1 cellular context compared by ENCODE assay signal in genomic region chr17:72119280-72119962, GRCh38.
TF ChIP-seq lines count a peak whose summit lies in the region.

No MANE protein-coding gene starts in this region.

TF ChIP-seq in HepG2, 621 proteins besides CTCF, POLR2A, EP300 and RAD21 (continued from another document and continues in another):
- TF ChIP-seq THAP9 (CRISPR knock-in tag; IDR thresholded peaks at IDR 0.05; ENCODE audit: borderline replicate concordance) = no peak
- TF ChIP-seq ZNF552 (CRISPR knock-in tag; IDR thresholded peaks at IDR 0.05; ENCODE audit: borderline replicate concordance) = no peak
- no peak for TF ChIP-seq PAWR (CRISPR knock-in tag; IDR thresholded peaks at IDR 0.05; ENCODE audit: borderline replicate concordance)
- no peak for TF ChIP-seq HDAC6 (IDR thresholded peaks at IDR 0.05; ENCODE audit: low read depth, low read length)
- TF ChIP-seq ZNF629 (CRISPR knock-in tag; conservative IDR thresholded peaks at IDR 0.05) = no peak
- no peak for TF ChIP-seq HHEX (CRISPR knock-in tag; IDR thresholded peaks at IDR 0.05)
- peak; percentile 48; the same call in 1 of the 2 replicates for TF ChIP-seq ZNF646 (CRISPR knock-in tag; IDR thresholded peaks at IDR 0.05)
- TF ChIP-seq TCF7 (IDR thresholded peaks at IDR 0.05; ENCODE audit: low read depth) = no peak
- no peak for TF ChIP-seq MXD4 (CRISPR knock-in tag; IDR thresholded peaks at IDR 0.05)
- no peak for TF ChIP-seq ZNF232 (CRISPR knock-in tag; IDR thresholded peaks at IDR 0.05; ENCODE audit: borderline replicate concordance)
- TF ChIP-seq, protein P1, sequence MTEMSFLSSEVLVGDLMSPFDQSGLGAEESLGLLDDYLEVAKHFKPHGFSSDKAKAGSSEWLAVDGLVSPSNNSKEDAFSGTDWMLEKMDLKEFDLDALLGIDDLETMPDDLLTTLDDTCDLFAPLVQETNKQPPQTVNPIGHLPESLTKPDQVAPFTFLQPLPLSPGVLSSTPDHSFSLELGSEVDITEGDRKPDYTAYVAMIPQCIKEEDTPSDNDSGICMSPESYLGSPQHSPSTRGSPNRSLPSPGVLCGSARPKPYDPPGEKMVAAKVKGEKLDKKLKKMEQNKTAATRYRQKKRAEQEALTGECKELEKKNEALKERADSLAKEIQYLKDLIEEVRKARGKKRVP (CRISPR knock-in tag; IDR thresholded peaks at IDR 0.05) = no peak
- TF ChIP-seq ZNF138 (CRISPR knock-in tag; IDR thresholded peaks at IDR 0.05; ENCODE audit: low read depth) = no peak
- TF ChIP-seq CCDC6 (CRISPR knock-in tag; IDR thresholded peaks at IDR 0.05) = no peak
- TF ChIP-seq HDAC1 (CRISPR knock-in tag; IDR thresholded peaks at IDR 0.05) = no peak; the same call in 1 of the 2 replicates
- TF ChIP-seq GTF3A (CRISPR knock-in tag; conservative IDR thresholded peaks at IDR 0.05) = no peak
- TF ChIP-seq ZNF530 (CRISPR knock-in tag; IDR thresholded peaks at IDR 0.05; ENCODE audit: low read depth) = no peak
- TF ChIP-seq DRAP1 (CRISPR knock-in tag; IDR thresholded peaks at IDR 0.05) = no peak
- TF ChIP-seq RBM22 (optimal IDR thresholded peaks at IDR 0.05; ENCODE audit: low read length) = no peak
- no peak for TF ChIP-seq ZNF761 (CRISPR knock-in tag; conservative IDR thresholded peaks at IDR 0.05)
- TF ChIP-seq NAIF1 (CRISPR knock-in tag; IDR thresholded peaks at IDR 0.05; ENCODE audit: borderline replicate concordance) = peak; percentile 67; the same call in 1 of the 2 replicates
- no peak for TF ChIP-seq RFXAP (CRISPR knock-in tag; IDR thresholded peaks at IDR 0.05; ENCODE audit: borderline replicate concordance)
- TF ChIP-seq EZH2 (conservative IDR thresholded peaks at IDR 0.05; ENCODE audit: low read depth, low read length) = no peak
- no peak for TF ChIP-seq LBX2 (CRISPR knock-in tag; IDR thresholded peaks at IDR 0.05; ENCODE audit: borderline replicate concordance)
- TF ChIP-seq SCMH1 (CRISPR knock-in tag; IDR thresholded peaks at IDR 0.05; ENCODE audit: borderline replicate concordance) = no peak
- TF ChIP-seq YEATS4 (CRISPR knock-in tag; IDR thresholded peaks at IDR 0.05; ENCODE audit: borderline replicate concordance) = 0 out of 2 replicates have a peak, but pooled peaks have one; percentile 37
- no peak for TF ChIP-seq NR0B2 (CRISPR knock-in tag; IDR thresholded peaks at IDR 0.05)
- TF ChIP-seq RNF219 (CRISPR knock-in tag; IDR thresholded peaks at IDR 0.05) = no peak
- TF ChIP-seq ZNF790 (CRISPR knock-in tag; IDR thresholded peaks at IDR 0.05; ENCODE audit: borderline replicate concordance) = no peak
- no peak for TF ChIP-seq ZMYM4 (CRISPR knock-in tag; IDR thresholded peaks at IDR 0.05)
- TF ChIP-seq KLF6 (CRISPR knock-in tag; IDR thresholded peaks at IDR 0.05) = peak; percentile 20; the same call in 1 of the 2 replicates
- TF ChIP-seq ZNF614 (CRISPR knock-in tag; IDR thresholded peaks at IDR 0.05; ENCODE audit: borderline replicate concordance) = no peak
- TF ChIP-seq TBX2 (CRISPR knock-in tag; IDR thresholded peaks at IDR 0.05; ENCODE audit: borderline replicate concordance) = no peak
- no peak for TF ChIP-seq ZNF414 (CRISPR knock-in tag; IDR thresholded peaks at IDR 0.05)
- TF ChIP-seq ZFP1 (CRISPR knock-in tag; IDR thresholded peaks at IDR 0.05) = 0 out of 2 replicates have a peak, but pooled peaks have one; percentile 10
- no peak for TF ChIP-seq ZNF12 (CRISPR knock-in tag; IDR thresholded peaks at IDR 0.05)
- TF ChIP-seq FOXP1 (IDR thresholded peaks at IDR 0.05) = no peak
- no peak for TF ChIP-seq FOXP1 (CRISPR knock-in tag; IDR thresholded peaks at IDR 0.05)
- no peak for TF ChIP-seq ZNF160 (CRISPR knock-in tag; IDR thresholded peaks at IDR 0.05)
- no peak for TF ChIP-seq DMAP1 (CRISPR knock-in tag; IDR thresholded peaks at IDR 0.05)
- TF ChIP-seq ZHX1 (CRISPR knock-in tag; IDR thresholded peaks at IDR 0.05; ENCODE audit: low read depth) = no peak
- TF ChIP-seq, protein P2, sequence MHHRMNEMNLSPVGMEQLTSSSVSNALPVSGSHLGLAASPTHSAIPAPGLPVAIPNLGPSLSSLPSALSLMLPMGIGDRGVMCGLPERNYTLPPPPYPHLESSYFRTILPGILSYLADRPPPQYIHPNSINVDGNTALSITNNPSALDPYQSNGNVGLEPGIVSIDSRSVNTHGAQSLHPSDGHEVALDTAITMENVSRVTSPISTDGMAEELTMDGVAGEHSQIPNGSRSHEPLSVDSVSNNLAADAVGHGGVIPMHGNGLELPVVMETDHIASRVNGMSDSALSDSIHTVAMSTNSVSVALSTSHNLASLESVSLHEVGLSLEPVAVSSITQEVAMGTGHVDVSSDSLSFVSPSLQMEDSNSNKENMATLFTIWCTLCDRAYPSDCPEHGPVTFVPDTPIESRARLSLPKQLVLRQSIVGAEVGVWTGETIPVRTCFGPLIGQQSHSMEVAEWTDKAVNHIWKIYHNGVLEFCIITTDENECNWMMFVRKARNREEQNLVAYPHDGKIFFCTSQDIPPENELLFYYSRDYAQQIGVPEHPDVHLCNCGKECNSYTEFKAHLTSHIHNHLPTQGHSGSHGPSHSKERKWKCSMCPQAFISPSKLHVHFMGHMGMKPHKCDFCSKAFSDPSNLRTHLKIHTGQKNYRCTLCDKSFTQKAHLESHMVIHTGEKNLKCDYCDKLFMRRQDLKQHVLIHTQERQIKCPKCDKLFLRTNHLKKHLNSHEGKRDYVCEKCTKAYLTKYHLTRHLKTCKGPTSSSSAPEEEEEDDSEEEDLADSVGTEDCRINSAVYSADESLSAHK (CRISPR knock-in tag; IDR thresholded peaks at IDR 0.05; ENCODE audit: borderline replicate concordance) = no peak
- TF ChIP-seq CBX2 (IDR thresholded peaks at IDR 0.05; ENCODE audit: low read depth, low read length) = peak; percentile 99
- TF ChIP-seq CBX2 (CRISPR knock-in tag; IDR thresholded peaks at IDR 0.05; ENCODE audit: low read depth) = no peak
- TF ChIP-seq CEBPG (CRISPR knock-in tag; IDR thresholded peaks at IDR 0.05) = 0 out of 2 replicates have a peak, but pooled peaks have one; percentile 3
- no peak for TF ChIP-seq MTF1 (CRISPR knock-in tag; IDR thresholded peaks at IDR 0.05)
- TF ChIP-seq SATB2 (CRISPR knock-in tag; IDR thresholded peaks at IDR 0.05) = no peak
- TF ChIP-seq REXO4 (CRISPR knock-in tag; IDR thresholded peaks at IDR 0.05; ENCODE audit: borderline replicate concordance) = no peak
- TF ChIP-seq ISL2 (CRISPR knock-in tag; IDR thresholded peaks at IDR 0.05) = no peak
